8 cellular contexts compared by ENCODE assay signal in the genomic region with DNA sequence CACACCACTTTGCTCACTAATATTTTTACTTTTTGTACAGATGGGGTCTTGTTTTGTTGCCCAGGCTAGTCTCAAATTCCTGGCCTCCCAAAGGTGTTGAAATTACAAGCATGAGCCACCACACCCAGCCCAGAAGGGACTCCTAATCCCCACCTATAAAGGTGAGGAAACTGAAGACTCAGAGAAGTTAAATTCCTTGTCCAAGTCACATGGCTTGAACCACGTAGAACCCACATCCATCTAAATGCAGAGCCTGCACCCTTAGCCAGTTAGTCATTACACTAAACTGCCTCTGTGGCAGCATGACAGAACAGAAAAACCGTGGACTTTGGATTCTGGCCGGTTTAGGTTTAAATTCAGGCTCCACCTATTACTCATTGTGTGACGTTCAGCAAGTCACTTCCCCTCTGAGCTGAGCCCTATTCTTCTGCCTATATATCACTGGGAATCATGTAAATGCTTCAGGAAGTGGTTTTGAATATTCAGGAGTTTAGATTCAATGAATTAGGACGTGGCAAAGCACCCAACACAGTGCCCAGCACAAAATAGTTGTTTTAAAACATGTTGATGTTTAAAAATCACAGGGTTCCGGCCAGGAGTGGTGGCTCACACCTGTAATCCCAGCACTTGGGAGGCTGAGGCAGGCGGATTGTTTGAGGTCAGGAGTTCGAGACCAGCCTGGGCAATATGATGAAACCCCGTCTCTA. TPM values are rescaled to one million over a fixed set of nuclear protein-coding genes. Genes with fewer than 3 reads are reported as not detected.
DNase-seq lines count a peak whose midpoint lies in the region; ATAC-seq and TF ChIP-seq lines count a peak whose summit lies in the region.

No MANE protein-coding gene starts in this region.

- H3K4me3 Mint-ChIP-seq in activated naive CD4-positive, alpha-beta T cell treated with anti-CD3 and anti-CD28 coated beads, Interleukin-2, amount 50 U/mL, for 24 hours, result no peak overlapping the region
- peak overlapping the region in 1 of 2 donors; percentile 39 for H3K4me3 Mint-ChIP-seq in effector memory CD8-positive, alpha-beta T cell

- H3K27me3 ChIP-seq in PC-3 (ENCODE audit: low read length) (no peaks in the 10 kb centered on the region), parathyroid adenoma (ENCODE audit: control insufficient read depth, insufficient read depth, low read length) (no peaks in the 10 kb centered on the region)

- peaks cover 13% of the 10 kb centered on the region for H3F3A ChIP-seq in PC-3 (ENCODE audit: low read length, unreplicated experiment)

- CTCF ChIA-PET in PC-3 (lab: Charles Lee), result interaction anchor here (1.5 kb wide), 1 partner anchor 69 kb away, joined by 3 read pairs; no protein-coding TSS in a partner anchor

- no peaks in the 10 kb centered on the region for H3K9me3 Mint-ChIP-seq in activated naive CD4-positive, alpha-beta T cell treated with anti-CD3 and anti-CD28 coated beads, Interleukin-2, amount 50 U/mL, for 24 hours
- no peaks in the 10 kb centered on the region for H3K9me3 Mint-ChIP-seq in effector memory CD8-positive, alpha-beta T cell

- BruUV-seq in PC-3 (replicated peaks; lab: Mats Ljungman, UMichigan), result no TSS peak

- H3K27ac Mint-ChIP-seq in activated naive CD4-positive, alpha-beta T cell treated with anti-CD3 and anti-CD28 coated beads, Interleukin-2, amount 50 U/mL, for 24 hours, result peak overlapping the region; percentile 65
- peak overlapping the region; percentile 7 to 35 for H3K27ac Mint-ChIP-seq in effector memory CD8-positive, alpha-beta T cell

- H3K4me1 Mint-ChIP-seq in activated naive CD4-positive, alpha-beta T cell treated with anti-CD3 and anti-CD28 coated beads, Interleukin-2, amount 50 U/mL, for 24 hours, result peaks cover 34% of the 10 kb centered on the region
- peaks cover 16 to 22% of the 10 kb centered on the region in 2 donors for H3K4me1 Mint-ChIP-seq in effector memory CD8-positive, alpha-beta T cell (ENCODE audit: low read depth in 2 of 2)

- H3K4me3 ChIP-seq in PC-3 (ENCODE audit: low read length) (0 out of 2 replicates have a peak overlapping the region, but pooled peaks have one; percentile 1), parathyroid adenoma (ENCODE audit: low read depth, low read length) (no peak overlapping the region)

- peaks cover 9% of the 10 kb centered on the region for H4K20me1 ChIP-seq in PC-3 (ENCODE audit: low read length)

- H3K9me3 ChIP-seq in PC-3 (ENCODE audit: low read length) (no peaks in the 10 kb centered on the region), parathyroid adenoma (ENCODE audit: control insufficient read depth, low read length) (no peaks in the 10 kb centered on the region)

- H3K9me2 ChIP-seq in PC-3 (replicated peaks; ENCODE audit: low read length), result no peaks in the 10 kb centered on the region

- intact Hi-C loops in PC-3 (cut with micrococcal nuclease), result loop anchor here (5.0 to 10.0 kb wide), 2 partner anchors 123 to 360 kb away; a partner anchor contains a TSS

- no peaks in the 10 kb centered on the region for H3K36me3 Mint-ChIP-seq in activated naive CD4-positive, alpha-beta T cell treated with anti-CD3 and anti-CD28 coated beads, Interleukin-2, amount 50 U/mL, for 24 hours
- H3K36me3 Mint-ChIP-seq in effector memory CD8-positive, alpha-beta T cell (ENCODE audit: insufficient read depth), result peaks cover 22% of the 10 kb centered on the region

- ATAC-seq in PC-3, result peak; percentile 18
- no peak for ATAC-seq in effector memory CD8-positive, alpha-beta T cell (replicated peaks)
- ATAC-seq in GM18520 (IDR thresholded peaks at IDR 0.05; ENCODE audit: unreplicated experiment), result no peak

- H3K27ac ChIP-seq in PC-3 (ENCODE audit: low read length) (peak overlapping the region; percentile 91), parathyroid adenoma (peak overlapping the region; percentile 27)

- POLR2A ChIA-PET in PC-3 (lab: Charles Lee; ENCODE audit: unreplicated experiment), result interaction anchor here (0.6 kb wide), 1 partner anchor 123 kb away, joined by 5 read pairs; no protein-coding TSS in a partner anchor

- no peak overlapping the region for H2AFZ ChIP-seq in PC-3 (ENCODE audit: low read length)
- peak overlapping the region; percentile 1 for H2AFZ ChIP-seq in parathyroid adenoma

- H3K79me2 ChIP-seq in PC-3 (ENCODE audit: low read length), result peaks cover 19% of the 10 kb centered on the region
- H3K79me2 ChIP-seq in parathyroid adenoma, result peaks cover 9% of the 10 kb centered on the region

- no peak for DNase-seq in activated naive CD4-positive, alpha-beta T cell treated with anti-CD3 and anti-CD28 coated beads, Interleukin-2, amount 50 U/mL, for 16 hours
- DNase-seq in PC-3 (peak; percentile 99), NCI-H446 (lab: John Stamatoyannopoulos, UW) (no peak)
- DNase-seq in effector memory CD8-positive, alpha-beta T cell, result no peak
- no peak for DNase-seq in NK-92 treated with Interleukin-12 subunit alpha and Interleukin-12 subunit beta, amount 100 ng/mL, for 24 hours (lab: John Stamatoyannopoulos, UW)

- H3K9ac ChIP-seq in PC-3 (ENCODE audit: low read length), result peak overlapping the region; percentile 55
- no peak overlapping the region for H3K9ac ChIP-seq in parathyroid adenoma

- H3K4me1 ChIP-seq in PC-3 (ENCODE audit: insufficient read depth, low read length) (peaks cover 27% of the 10 kb centered on the region), parathyroid adenoma (peaks cover 5% of the 10 kb centered on the region)

- H3K36me3 ChIP-seq in PC-3 (ENCODE audit: low read depth, low read length) (no peaks in the 10 kb centered on the region), parathyroid adenoma (ENCODE audit: control insufficient read depth, insufficient read depth, low read length) (no peaks in the 10 kb centered on the region)

- H3K27me3 Mint-ChIP-seq in activated naive CD4-positive, alpha-beta T cell treated with anti-CD3 and anti-CD28 coated beads, Interleukin-2, amount 50 U/mL, for 24 hours, result no peaks in the 10 kb centered on the region
- no peaks in the 10 kb centered on the region for H3K27me3 Mint-ChIP-seq in effector memory CD8-positive, alpha-beta T cell

- peak overlapping the region; percentile 58 for H3K4me2 ChIP-seq in PC-3 (ENCODE audit: low read length)
- H3K4me2 ChIP-seq in parathyroid adenoma (ENCODE audit: low read length), result no peak overlapping the region

- TF ChIP-seq CTCF in PC-3 (conservative IDR thresholded peaks at IDR 0.05; ENCODE audit: low read depth, low read length) (no peak), parathyroid adenoma (IDR thresholded peaks at IDR 0.05) (no peak)

RNA-seq across cellular contexts. Expression of a gene that starts 3.0 kb away (rescaled TPM):
- total RNA-seq in PC-3 (2014; rRNA removed), result 159 and 179 TPM in 2 replicates
